ENCODE assay signal across 4 cellular contexts in genomic region chr19:18793144-18794028, GRCh38.
TF ChIP-seq lines count a peak whose summit lies in the region.

No MANE protein-coding gene starts in this region.

TF ChIP-seq in SK-N-SH, 30 proteins besides CTCF, POLR2A, EP300 and RAD21 (continues in another document):
- TF ChIP-seq RCOR1 (IDR thresholded peaks at IDR 0.05; ENCODE audit: low read length) (no peak), REST (IDR thresholded peaks at IDR 0.05; ENCODE audit: low read depth, low read length) (no peak), RFX5 (IDR thresholded peaks at IDR 0.05; ENCODE audit: low read length) (no peak), SMC3 (IDR thresholded peaks at IDR 0.05; ENCODE audit: low read depth, low read length) (no peak)
- TF ChIP-seq, protein P1, sequence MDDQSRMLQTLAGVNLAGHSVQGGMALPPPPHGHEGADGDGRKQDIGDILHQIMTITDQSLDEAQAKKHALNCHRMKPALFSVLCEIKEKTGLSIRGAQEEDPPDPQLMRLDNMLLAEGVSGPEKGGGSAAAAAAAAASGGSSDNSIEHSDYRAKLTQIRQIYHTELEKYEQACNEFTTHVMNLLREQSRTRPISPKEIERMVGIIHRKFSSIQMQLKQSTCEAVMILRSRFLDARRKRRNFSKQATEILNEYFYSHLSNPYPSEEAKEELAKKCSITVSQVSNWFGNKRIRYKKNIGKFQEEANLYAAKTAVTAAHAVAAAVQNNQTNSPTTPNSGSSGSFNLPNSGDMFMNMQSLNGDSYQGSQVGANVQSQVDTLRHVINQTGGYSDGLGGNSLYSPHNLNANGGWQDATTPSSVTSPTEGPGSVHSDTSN (IDR thresholded peaks at IDR 0.05): no peak
- TF ChIP-seq, protein P2, sequence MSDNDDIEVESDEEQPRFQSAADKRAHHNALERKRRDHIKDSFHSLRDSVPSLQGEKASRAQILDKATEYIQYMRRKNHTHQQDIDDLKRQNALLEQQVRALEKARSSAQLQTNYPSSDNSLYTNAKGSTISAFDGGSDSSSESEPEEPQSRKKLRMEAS (IDR thresholded peaks at IDR 0.05; ENCODE audit: low read depth): no peak

TF ChIP-seq in SK-N-SH treated with all-trans-retinoic acid at 6 μM for 48 hours, 23 proteins besides CTCF, POLR2A, EP300 and RAD21:
- TF ChIP-seq GLIS3 (CRISPR knock-in tag; IDR thresholded peaks at IDR 0.05) (no peak), ZC3H10 (CRISPR knock-in tag; IDR thresholded peaks at IDR 0.05) (no peak), CSRNP3 (CRISPR knock-in tag; IDR thresholded peaks at IDR 0.05) (no peak), RARB (CRISPR knock-in tag; IDR thresholded peaks at IDR 0.05) (no peak), POU6F1 (CRISPR knock-in tag; IDR thresholded peaks at IDR 0.05; ENCODE audit: borderline replicate concordance, low read depth) (no peak), ISL1 (CRISPR knock-in tag; IDR thresholded peaks at IDR 0.05) (no peak), ARNTL (CRISPR knock-in tag; IDR thresholded peaks at IDR 0.05; ENCODE audit: borderline replicate concordance, low read depth) (no peak), CSDC2 (CRISPR knock-in tag; IDR thresholded peaks at IDR 0.05) (no peak)
- TF ChIP-seq, protein P3, sequence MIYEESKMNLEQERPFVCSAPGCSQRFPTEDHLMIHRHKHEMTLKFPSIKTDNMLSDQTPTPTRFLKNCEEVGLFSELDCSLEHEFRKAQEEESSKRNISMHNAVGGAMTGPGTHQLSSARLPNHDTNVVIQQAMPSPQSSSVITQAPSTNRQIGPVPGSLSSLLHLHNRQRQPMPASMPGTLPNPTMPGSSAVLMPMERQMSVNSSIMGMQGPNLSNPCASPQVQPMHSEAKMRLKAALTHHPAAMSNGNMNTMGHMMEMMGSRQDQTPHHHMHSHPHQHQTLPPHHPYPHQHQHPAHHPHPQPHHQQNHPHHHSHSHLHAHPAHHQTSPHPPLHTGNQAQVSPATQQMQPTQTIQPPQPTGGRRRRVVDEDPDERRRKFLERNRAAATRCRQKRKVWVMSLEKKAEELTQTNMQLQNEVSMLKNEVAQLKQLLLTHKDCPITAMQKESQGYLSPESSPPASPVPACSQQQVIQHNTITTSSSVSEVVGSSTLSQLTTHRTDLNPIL (CRISPR knock-in tag; IDR thresholded peaks at IDR 0.05; ENCODE audit: low read depth): no peak

TF ChIP-seq in HEK293, 187 proteins besides CTCF, POLR2A, EP300 and RAD21 (continues in another document):
- TF ChIP-seq ZNF555 (tag by site-specific recombination; conservative IDR thresholded peaks at IDR 0.05) (no peak), ZNF529 (tag by site-specific recombination; IDR thresholded peaks at IDR 0.05; ENCODE audit: insufficient replicate concordance) (no peak), TSHZ1 (tag by site-specific recombination; IDR thresholded peaks at IDR 0.05; ENCODE audit: borderline replicate concordance) (no peak), ZNF239 (tag by site-specific recombination; IDR thresholded peaks at IDR 0.05) (no peak), ZNF624 (tag by site-specific recombination; IDR thresholded peaks at IDR 0.05) (no peak), KLF9 (tag by site-specific recombination; IDR thresholded peaks at IDR 0.05; ENCODE audit: low read depth) (no peak), GLIS2 (tag by site-specific recombination; IDR thresholded peaks at IDR 0.05) (no peak), ZNF76 (tag by site-specific recombination; IDR thresholded peaks at IDR 0.05; ENCODE audit: borderline replicate concordance, low read depth) (no peak), ZNF146 (tag by site-specific recombination; IDR thresholded peaks at IDR 0.05) (no peak), ZNF311 (tag by site-specific recombination; IDR thresholded peaks at IDR 0.05; ENCODE audit: borderline replicate concordance) (no peak), ZNF10 (tag by site-specific recombination; IDR thresholded peaks at IDR 0.05) (no peak), ZNF16 (tag by site-specific recombination; IDR thresholded peaks at IDR 0.05; ENCODE audit: low read depth) (peak; percentile 47; the same call in 1 of the 2 replicates), YY1 (tag by site-specific recombination; IDR thresholded peaks at IDR 0.05) (no peak), ZFHX2 (tag by site-specific recombination; conservative IDR thresholded peaks at IDR 0.05) (no peak), ZNF600 (tag by site-specific recombination; IDR thresholded peaks at IDR 0.05) (no peak), ZNF677 (tag by site-specific recombination; IDR thresholded peaks at IDR 0.05) (no peak), ZNF426 (tag by site-specific recombination; IDR thresholded peaks at IDR 0.05) (no peak), SCRT1 (tag by site-specific recombination; IDR thresholded peaks at IDR 0.05; ENCODE audit: borderline replicate concordance) (no peak), ZBTB21 (tag by site-specific recombination; IDR thresholded peaks at IDR 0.05) (no peak)
- TF ChIP-seq, protein P4, sequence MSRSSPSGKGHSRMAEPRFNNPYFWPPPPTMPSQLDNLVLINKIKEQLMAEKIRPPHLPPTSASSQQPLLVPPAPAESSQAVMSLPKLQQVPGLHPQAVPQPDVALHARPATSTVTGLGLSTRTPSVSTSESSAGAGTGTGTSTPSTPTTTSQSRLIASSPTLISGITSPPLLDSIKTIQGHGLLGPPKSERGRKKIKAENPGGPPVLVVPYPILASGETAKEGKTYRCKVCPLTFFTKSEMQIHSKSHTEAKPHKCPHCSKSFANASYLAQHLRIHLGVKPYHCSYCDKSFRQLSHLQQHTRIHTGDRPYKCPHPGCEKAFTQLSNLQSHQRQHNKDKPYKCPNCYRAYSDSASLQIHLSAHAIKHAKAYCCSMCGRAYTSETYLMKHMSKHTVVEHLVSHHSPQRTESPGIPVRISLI (tag by site-specific recombination; IDR thresholded peaks at IDR 0.05): no peak

TF ChIP-seq in H1, 55 proteins besides CTCF, POLR2A, EP300 and RAD21:
- TF ChIP-seq CBX8 (IDR thresholded peaks at IDR 0.05; ENCODE audit: borderline replicate concordance, low read depth, low read length): no peak
- no peak for TF ChIP-seq SIRT6 (IDR thresholded peaks at IDR 0.05; ENCODE audit: low read length)
- TF ChIP-seq ATF3 (IDR thresholded peaks at IDR 0.05; ENCODE audit: insufficient read depth, low read depth, low read length): no peak
